8 cellular contexts compared by ENCODE assay signal in genomic region chr6:27810768-27811298, GRCh38.
DNase-seq lines count a peak whose midpoint lies in the region; ATAC-seq, FAIRE-seq and TF ChIP-seq lines count a peak whose summit lies in the region.

No MANE protein-coding gene starts in this region.

- peaks cover 24% of the 10 kb centered on the region for H3K4me1 ChIP-seq in GM12878 (ENCODE audit: control insufficient read depth, insufficient read depth, low read length)

- WGBS in GM12878 (ENCODE audit: insufficient coverage, insufficient replicate concordance, low lambda C conversion rate, missing lambda C conversion rate): under 1% methylated on average over 9 of the region's 9 CpGs

- H3K27ac Mint-ChIP-seq in mesothelial cell of epicardium: peak overlapping the region; percentile 99

- H2AFZ ChIP-seq in GM12878 (ENCODE audit: control insufficient read depth, low read depth, low read length): no peak overlapping the region

- no peak for DNase-seq in LNCaP clone FGC (ENCODE audit: low read depth)
- no peak for DNase-seq in GM12878 (ENCODE audit: low read depth, low spot score)
- no peak for DNase-seq in mesothelial cell of epicardium (ENCODE audit: low spot score in 2 of 2, unreplicated experiment in 2 of 2)
- no peak for DNase-seq in mesenteric fat pad (ENCODE audit: low spot score)

- no peak for TF ChIP-seq RAD21 in GM12878 (IDR thresholded peaks at IDR 0.05; ENCODE audit: insufficient read depth, low read depth, low read length)

- in situ Hi-C loops in GM12878 (cut with MboI): no loop called here

- H3K4me1 Mint-ChIP-seq in mesothelial cell of epicardium: peaks cover 59% of the 10 kb centered on the region

- peaks cover 18% of the 10 kb centered on the region for H3K79me2 ChIP-seq in GM12878 (ENCODE audit: control insufficient read depth, insufficient read depth, low read length)

- RAD21 ChIA-PET in GM12878 (lab: Charles Lee; ENCODE audit: unreplicated experiment): interaction anchor here (0.7 to 7.3 kb wide), 7 partner anchors 15 to 1561 kb away, joined by 3 to 112 read pairs (median 3); a partner anchor contains a TSS

- TF ChIP-seq CTCF in C4-2B (conservative IDR thresholded peaks at IDR 0.05): no peak
- TF ChIP-seq CTCF in LNCaP clone FGC (IDR thresholded peaks at IDR 0.05; ENCODE audit: control insufficient read depth, extremely low read depth, insufficient read depth): no peak
- TF ChIP-seq CTCF in GM12878 (IDR thresholded peaks at IDR 0.05 in 2 of 3, conservative IDR thresholded peaks at IDR 0.05 in 1 of 3; ENCODE audit: control insufficient read depth in 2 of 3, extremely low read depth in 1 of 3, insufficient read depth in 1 of 3, low read depth in 3 of 3, low read length in 3 of 3): no peak
- no peak for TF ChIP-seq CTCF in mesothelial cell of epicardium (IDR thresholded peaks at IDR 0.05; ENCODE audit: unreplicated experiment)

- peak overlapping the region; percentile 88 for H3K4me2 ChIP-seq in GM12878 (ENCODE audit: control insufficient read depth, insufficient read depth)

- H4K20me1 ChIP-seq in GM12878 (ENCODE audit: control insufficient read depth, insufficient read depth): no peaks in the 10 kb centered on the region

- SMC1A ChIA-PET in GM12878 (lab: Charles Lee; ENCODE audit: uncharacterized antibody, unreplicated experiment): interaction anchor here (0.9 to 3.1 kb wide), 5 partner anchors 10 to 338 kb away, joined by 3 to 14 read pairs (median 4); partner anchors contain the start of gene ZNF184

- no peaks in the 10 kb centered on the region for H3K27me3 ChIP-seq in GM12878 (replicated peaks in 1 of 2; ENCODE audit: control insufficient read depth in 2 of 2, insufficient read depth in 2 of 2, low read length in 1 of 2)

- POLR2A ChIA-PET in GM12878 (lab: Charles Lee): interaction anchor here (0.6 to 10.0 kb wide), 15 partner anchors 11 to 1771 kb away, joined by 3 to 119 read pairs (median 5); a partner anchor contains a TSS

- BruUV-seq in GM12878 (replicated peaks; lab: Mats Ljungman, UMichigan): no TSS peak

- H3K9me3 ChIP-seq in GM12878 (replicated peaks; ENCODE audit: control insufficient read depth, insufficient read depth, low read length): no peaks in the 10 kb centered on the region

- no peak for TF ChIP-seq POLR2A in GM12878 (IDR thresholded peaks at IDR 0.05; ENCODE audit: low read depth, low read length)

- no peaks in the 10 kb centered on the region for H3K36me3 ChIP-seq in GM12878 (ENCODE audit: control insufficient read depth in 2 of 2, insufficient read depth in 2 of 2, low read length in 1 of 2)

- no peaks in the 10 kb centered on the region for H3K9me3 Mint-ChIP-seq in mesothelial cell of epicardium

- no peaks in the 10 kb centered on the region for H3K27me3 Mint-ChIP-seq in mesothelial cell of epicardium (ENCODE audit: low read depth)

- peak overlapping the region; percentile 92 for H3K4me3 Mint-ChIP-seq in mesothelial cell of epicardium

- peak overlapping the region; percentile 75 for H3K4me3 ChIP-seq in LNCaP clone FGC (ENCODE audit: low read depth, low read length)
- peak overlapping the region; percentile 74 for H3K4me3 ChIP-seq in GM12878

- no peak for TF ChIP-seq EP300 in GM12878 (IDR thresholded peaks at IDR 0.05; ENCODE audit: borderline replicate concordance in 1 of 2, control insufficient read depth in 1 of 2, low read depth in 2 of 2, low read length in 2 of 2)

- H3K27ac ChIP-seq in C4-2B (peak overlapping the region; percentile 98), GM12878 (ENCODE audit: control insufficient read depth, insufficient read depth) (peak overlapping the region; percentile 82)

- intact Hi-C loops in GM12878 (cut with micrococcal nuclease; ENCODE audit: unreplicated experiment): loop anchor here (5.0 to 10.0 kb wide), 4 partner anchors 544 to 1689 kb away; a partner anchor contains a TSS

- no peak for FAIRE-seq in GM12878 (lab: Jason Lieb, UNC)

- CTCF ChIA-PET in GM12878 (lab: Yijun Ruan, JAX): interaction anchor here (1.2 to 6.0 kb wide), 7 partner anchors 11 to 668 kb away, joined by 3 to 61 read pairs (median 4); a partner anchor contains a TSS

- peak overlapping the region; percentile 91 for H3K9ac ChIP-seq in GM12878 (ENCODE audit: control insufficient read depth, insufficient read depth, low read length)

- H3K36me3 Mint-ChIP-seq in mesothelial cell of epicardium: no peaks in the 10 kb centered on the region

- no peak for ATAC-seq in GM12878
- no peak for ATAC-seq in HG03159 (IDR thresholded peaks at IDR 0.05; ENCODE audit: unreplicated experiment)
- ATAC-seq in activated CD4-positive, CD25-positive, alpha-beta regulatory T cell treated with anti-CD3 and anti-CD28 coated beads, Interleukin-2, amount 50 U/mL, for 24 hours: no peak
- no peak for ATAC-seq in HG03025 (IDR thresholded peaks at IDR 0.05; ENCODE audit: low FRiP score, unreplicated experiment)

TF ChIP-seq in GM12878, 131 proteins besides CTCF, POLR2A, EP300 and RAD21 (continues in another document):
- no peak for TF ChIP-seq SIX5 (IDR thresholded peaks at IDR 0.05; ENCODE audit: low read depth, low read length, severe bottlenecking)
- no peak for TF ChIP-seq ZNF622 (IDR thresholded peaks at IDR 0.05)
- TF ChIP-seq, protein P1, sequence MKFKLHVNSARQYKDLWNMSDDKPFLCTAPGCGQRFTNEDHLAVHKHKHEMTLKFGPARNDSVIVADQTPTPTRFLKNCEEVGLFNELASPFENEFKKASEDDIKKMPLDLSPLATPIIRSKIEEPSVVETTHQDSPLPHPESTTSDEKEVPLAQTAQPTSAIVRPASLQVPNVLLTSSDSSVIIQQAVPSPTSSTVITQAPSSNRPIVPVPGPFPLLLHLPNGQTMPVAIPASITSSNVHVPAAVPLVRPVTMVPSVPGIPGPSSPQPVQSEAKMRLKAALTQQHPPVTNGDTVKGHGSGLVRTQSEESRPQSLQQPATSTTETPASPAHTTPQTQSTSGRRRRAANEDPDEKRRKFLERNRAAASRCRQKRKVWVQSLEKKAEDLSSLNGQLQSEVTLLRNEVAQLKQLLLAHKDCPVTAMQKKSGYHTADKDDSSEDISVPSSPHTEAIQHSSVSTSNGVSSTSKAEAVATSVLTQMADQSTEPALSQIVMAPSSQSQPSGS (IDR thresholded peaks at IDR 0.05; ENCODE audit: low read length): peak; percentile 60
- no peak for TF ChIP-seq MYC (IDR thresholded peaks at IDR 0.05; ENCODE audit: insufficient read depth, insufficient read length, insufficient replicate concordance, low read length, severe bottlenecking)
- TF ChIP-seq, protein P2, sequence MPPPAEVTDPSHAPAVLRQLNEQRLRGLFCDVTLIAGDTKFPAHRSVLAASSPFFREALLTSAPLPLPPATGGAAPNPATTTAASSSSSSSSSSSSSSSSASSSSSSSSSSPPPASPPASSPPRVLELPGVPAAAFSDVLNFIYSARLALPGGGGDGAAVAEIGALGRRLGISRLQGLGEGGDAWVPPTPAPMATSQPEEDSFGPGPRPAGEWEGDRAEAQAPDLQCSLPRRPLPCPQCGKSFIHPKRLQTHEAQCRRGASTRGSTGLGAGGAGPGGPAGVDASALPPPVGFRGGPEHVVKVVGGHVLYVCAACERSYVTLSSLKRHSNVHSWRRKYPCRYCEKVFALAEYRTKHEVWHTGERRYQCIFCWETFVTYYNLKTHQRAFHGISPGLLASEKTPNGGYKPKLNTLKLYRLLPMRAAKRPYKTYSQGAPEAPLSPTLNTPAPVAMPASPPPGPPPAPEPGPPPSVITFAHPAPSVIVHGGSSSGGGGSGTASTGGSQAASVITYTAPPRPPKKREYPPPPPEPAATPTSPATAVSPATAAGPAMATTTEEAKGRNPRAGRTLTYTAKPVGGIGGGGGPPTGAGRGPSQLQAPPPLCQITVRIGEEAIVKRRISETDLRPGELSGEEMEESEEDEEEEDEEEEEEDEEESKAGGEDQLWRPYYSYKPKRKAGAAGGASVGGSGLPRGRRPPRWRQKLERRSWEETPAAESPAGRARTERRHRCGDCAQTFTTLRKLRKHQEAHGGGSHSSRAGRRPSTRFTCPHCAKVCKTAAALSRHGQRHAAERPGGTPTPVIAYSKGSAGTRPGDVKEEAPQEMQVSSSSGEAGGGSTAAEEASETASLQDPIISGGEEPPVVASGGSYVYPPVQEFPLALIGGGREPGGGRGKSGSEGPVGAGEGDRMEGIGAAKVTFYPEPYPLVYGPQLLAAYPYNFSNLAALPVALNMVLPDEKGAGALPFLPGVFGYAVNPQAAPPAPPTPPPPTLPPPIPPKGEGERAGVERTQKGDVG (CRISPR knock-in tag; IDR thresholded peaks at IDR 0.05): peak; percentile 61; the same call in 1 of the 2 replicates
- TF ChIP-seq, protein P3, sequence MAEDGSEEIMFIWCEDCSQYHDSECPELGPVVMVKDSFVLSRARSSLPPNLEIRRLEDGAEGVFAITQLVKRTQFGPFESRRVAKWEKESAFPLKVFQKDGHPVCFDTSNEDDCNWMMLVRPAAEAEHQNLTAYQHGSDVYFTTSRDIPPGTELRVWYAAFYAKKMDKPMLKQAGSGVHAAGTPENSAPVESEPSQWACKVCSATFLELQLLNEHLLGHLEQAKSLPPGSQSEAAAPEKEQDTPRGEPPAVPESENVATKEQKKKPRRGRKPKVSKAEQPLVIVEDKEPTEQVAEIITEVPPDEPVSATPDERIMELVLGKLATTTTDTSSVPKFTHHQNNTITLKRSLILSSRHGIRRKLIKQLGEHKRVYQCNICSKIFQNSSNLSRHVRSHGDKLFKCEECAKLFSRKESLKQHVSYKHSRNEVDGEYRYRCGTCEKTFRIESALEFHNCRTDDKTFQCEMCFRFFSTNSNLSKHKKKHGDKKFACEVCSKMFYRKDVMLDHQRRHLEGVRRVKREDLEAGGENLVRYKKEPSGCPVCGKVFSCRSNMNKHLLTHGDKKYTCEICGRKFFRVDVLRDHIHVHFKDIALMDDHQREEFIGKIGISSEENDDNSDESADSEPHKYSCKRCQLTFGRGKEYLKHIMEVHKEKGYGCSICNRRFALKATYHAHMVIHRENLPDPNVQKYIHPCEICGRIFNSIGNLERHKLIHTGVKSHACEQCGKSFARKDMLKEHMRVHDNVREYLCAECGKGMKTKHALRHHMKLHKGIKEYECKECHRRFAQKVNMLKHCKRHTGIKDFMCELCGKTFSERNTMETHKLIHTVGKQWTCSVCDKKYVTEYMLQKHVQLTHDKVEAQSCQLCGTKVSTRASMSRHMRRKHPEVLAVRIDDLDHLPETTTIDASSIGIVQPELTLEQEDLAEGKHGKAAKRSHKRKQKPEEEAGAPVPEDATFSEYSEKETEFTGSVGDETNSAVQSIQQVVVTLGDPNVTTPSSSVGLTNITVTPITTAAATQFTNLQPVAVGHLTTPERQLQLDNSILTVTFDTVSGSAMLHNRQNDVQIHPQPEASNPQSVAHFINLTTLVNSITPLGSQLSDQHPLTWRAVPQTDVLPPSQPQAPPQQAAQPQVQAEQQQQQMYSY (CRISPR knock-in tag; IDR thresholded peaks at IDR 0.05): peak; percentile 67
